ENCODE assay signal across 19 cellular contexts in the genomic region with DNA sequence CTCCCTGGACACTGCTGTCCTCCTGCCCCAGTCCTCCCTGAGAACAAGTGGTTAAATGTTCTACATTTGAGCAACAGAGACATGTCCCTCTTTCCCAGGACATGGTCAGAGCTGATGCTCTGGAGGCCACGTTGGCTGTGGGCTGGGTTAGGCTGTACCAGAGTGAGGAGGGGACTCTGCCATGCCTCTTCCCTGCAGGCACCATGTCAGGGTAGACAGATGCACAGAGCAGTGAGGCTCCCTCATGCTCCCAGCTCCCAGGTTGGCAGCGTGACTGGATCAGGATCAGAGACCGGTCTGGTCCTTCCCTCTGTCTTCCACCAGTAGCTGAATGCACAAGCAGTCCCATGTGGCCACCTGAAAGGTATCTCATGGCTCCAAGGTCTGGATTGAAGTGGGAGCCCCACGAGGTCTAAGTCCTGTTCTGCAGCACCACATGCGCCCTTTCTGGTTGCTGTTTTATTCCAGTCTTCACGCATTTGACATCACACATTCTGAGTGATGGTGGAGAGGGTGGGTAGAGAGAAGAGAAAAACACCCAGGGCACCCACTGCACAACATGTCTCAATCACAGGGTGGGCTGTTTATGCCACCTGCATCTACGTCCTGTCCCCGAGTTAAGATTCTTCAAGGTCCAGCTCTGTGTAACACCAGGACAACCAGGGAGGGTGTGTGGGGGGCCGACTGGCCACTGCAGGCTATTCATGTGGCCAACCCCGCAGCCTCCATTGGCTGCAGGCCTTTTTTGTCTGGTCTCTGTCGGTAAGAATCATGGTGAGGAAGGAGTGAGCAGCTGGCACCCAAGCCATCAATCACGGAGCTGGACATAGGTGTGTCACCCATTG.
"Had no signal": no experiment of that assay in that cellular context is flagged by ENCODE, and none has a peak within 500 bp of the region (broad histone marks: within the 10 kb centered on the region; RNA-seq: fewer than 3 reads in every experiment).

No MANE protein-coding gene starts in this region.

- H3K27me3 ChIP-seq: foreskin keratinocyte, neutrophil, ovary, transverse colon had no signal

- H3K4me3 ChIP-seq: coronary artery, ovary, smooth muscle cell, thoracic aorta, transverse colon had no signal

- H3K36me3 Mint-ChIP-seq: natural killer cell treated with Interleukin-12 subunit alpha and Interleukin-12 subunit beta and Interleukin-15 and Interleukin-18, amount 100 ng/mL, for 72 hours had no signal

- DNase-seq: central memory CD4-positive, alpha-beta T cell; effector CD4-positive, alpha-beta T cell; endodermal cell; erythroblast; foreskin keratinocyte; immature natural killer cell; left colon; midbrain; ovary; right cardiac atrium; stimulated activated CD4-positive, alpha-beta T cell treated with anti-CD3 and anti-CD28 coated beads, Interleukin-2, amount 100 ng/mL, for 48 hours; stimulated activated naive CD4-positive, alpha-beta T cell treated with Interleukin-2 at 50 U/mL for 16 hours; transverse colon had no signal

- H3K4me3 Mint-ChIP-seq: endodermal cell; immature natural killer cell; memory B cell; natural killer cell treated with Interleukin-12 subunit alpha and Interleukin-12 subunit beta and Interleukin-15 and Interleukin-18, amount 100 ng/mL, for 72 hours had no signal

- H3K27ac Mint-ChIP-seq: endodermal cell; immature natural killer cell; memory B cell; natural killer cell treated with Interleukin-12 subunit alpha and Interleukin-12 subunit beta and Interleukin-15 and Interleukin-18, amount 100 ng/mL, for 72 hours had no signal

- H3K4me1 Mint-ChIP-seq: immature natural killer cell, memory B cell had no signal

- H3K36me3 ChIP-seq: neutrophil, ovary had no signal

- ATAC-seq: foreskin keratinocyte, left colon, right cardiac atrium had no signal

- H3K9me3 Mint-ChIP-seq: endodermal cell; immature natural killer cell; memory B cell; natural killer cell treated with Interleukin-12 subunit alpha and Interleukin-12 subunit beta and Interleukin-15 and Interleukin-18, amount 100 ng/mL, for 72 hours had no signal

- H3K27me3 Mint-ChIP-seq: memory B cell; natural killer cell treated with Interleukin-12 subunit alpha and Interleukin-12 subunit beta and Interleukin-15 and Interleukin-18, amount 100 ng/mL, for 72 hours had no signal
